9 cellular contexts compared by ENCODE assay signal in the genomic region with DNA sequence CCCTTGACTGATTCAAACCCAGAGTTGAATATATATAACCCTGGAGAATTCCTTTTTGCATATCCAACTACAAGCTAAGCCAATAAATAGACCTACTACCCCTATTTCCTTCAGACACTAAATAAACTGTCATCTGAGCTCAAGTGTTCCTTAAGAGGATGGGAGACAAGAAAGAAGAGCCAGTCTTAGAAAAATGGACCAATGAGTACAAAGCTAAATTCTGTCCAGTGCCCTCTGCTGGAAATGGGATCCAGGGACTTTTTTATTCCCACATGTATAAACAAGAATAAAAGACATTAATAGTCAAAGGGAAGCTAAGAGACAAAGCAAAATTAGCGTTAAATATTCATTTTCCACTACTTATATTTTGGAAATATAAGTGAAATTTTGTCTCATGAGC. TPM values are rescaled to one million over a fixed set of nuclear protein-coding genes. Genes with fewer than 3 reads are reported as not detected.
A peak's percentile ranks its signal among the peaks of the same experiment; 100 is the strongest.
DNase-seq lines count a peak whose midpoint lies in the region; ATAC-seq, FAIRE-seq and TF ChIP-seq lines count a peak whose summit lies in the region.
"Had no signal": no experiment of that assay in that cellular context is flagged by ENCODE, and none has a peak within 500 bp of the region (broad histone marks: within the 10 kb centered on the region; RNA-seq: fewer than 3 reads in every experiment).

No MANE protein-coding gene starts in this region.

- peaks cover 71% of the 10 kb centered on the region for H3K4me1 Mint-ChIP-seq in activated naive CD8-positive, alpha-beta T cell treated with anti-CD3 and anti-CD28 coated beads, Interleukin-2, amount 50 U/mL, for 24 hours

- TF ChIP-seq EP300 in HepG2 (IDR thresholded peaks at IDR 0.05; ENCODE audit: low read depth in 2 of 2, low read length in 2 of 2) (no peak), HepG2 (CRISPR knock-in tag; IDR thresholded peaks at IDR 0.05; ENCODE audit: borderline replicate concordance) (no peak)

- H3K36me3 Mint-ChIP-seq in activated naive CD8-positive, alpha-beta T cell treated with anti-CD3 and anti-CD28 coated beads, Interleukin-2, amount 50 U/mL, for 24 hours (ENCODE audit: low read depth) = peaks cover 93% of the 10 kb centered on the region

- peak overlapping the region; percentile 99 for H3K27ac Mint-ChIP-seq in activated naive CD8-positive, alpha-beta T cell treated with anti-CD3 and anti-CD28 coated beads, Interleukin-2, amount 50 U/mL, for 24 hours

- H3K4me3 ChIP-seq in AG04450 (ENCODE audit: low read depth, low read length) (no peak overlapping the region), GM23248 (no peak overlapping the region), HepG2 (replicated peaks in 1 of 3; ENCODE audit: insufficient read depth in 1 of 3, low read depth in 2 of 3, low read length in 3 of 3) (no peak overlapping the region)
- H3K4me3 ChIP-seq: Peyer's patch had no signal

- H3K4me3 Mint-ChIP-seq in activated naive CD8-positive, alpha-beta T cell treated with anti-CD3 and anti-CD28 coated beads, Interleukin-2, amount 50 U/mL, for 24 hours = no peak overlapping the region

- TF ChIP-seq POLR2A in HepG2 (IDR thresholded peaks at IDR 0.05; ENCODE audit: insufficient read depth in 1 of 2, low read depth in 2 of 2, low read length in 2 of 2) = no peak

- peaks cover 92% of the 10 kb centered on the region for H3F3A ChIP-seq in GM23248 (ENCODE audit: insufficient read depth)

- WGBS in GM23248 (ENCODE audit: low coverage in 1 of 2, low lambda C conversion rate in 2 of 2, missing lambda C conversion rate in 2 of 2), 2 experiments = 86 to 95% methylated on average over 1 of the region's 1 CpG
- 94% methylated on average over 1 of the region's 1 CpG for WGBS in HepG2 (ENCODE audit: low lambda C conversion rate)

- peaks cover 23% of the 10 kb centered on the region for H3K4me1 ChIP-seq in GM23248 (ENCODE audit: insufficient read depth)
- H3K4me1 ChIP-seq in HepG2 (ENCODE audit: insufficient read depth, low read length) = peaks cover 22% of the 10 kb centered on the region

- no peak for ATAC-seq in activated naive CD8-positive, alpha-beta T cell treated with anti-CD3 and anti-CD28 coated beads, Interleukin-2, amount 50 U/mL, for 24 hours
- ATAC-seq in HepG2 = no peak
- no peak for ATAC-seq in HG03460 (IDR thresholded peaks at IDR 0.05; ENCODE audit: unreplicated experiment)
- no peak for ATAC-seq in GM21390 (IDR thresholded peaks at IDR 0.05; ENCODE audit: unreplicated experiment)

- no peaks in the 10 kb centered on the region for H4K20me1 ChIP-seq in GM23248 (ENCODE audit: insufficient read depth)
- H4K20me1 ChIP-seq in HepG2 (ENCODE audit: insufficient read depth, low read length) = peaks cover 12% of the 10 kb centered on the region

- in situ Hi-C loops in GM23248 (cut with MboI) = no loop called here
- in situ Hi-C loops in HepG2 (cut with HindIII; ENCODE audit: extremely low pct_ligation_motif_present, low pct_unique_long_range_greater_than_20kb) = no loop called here

- FAIRE-seq in HepG2 (lab: Jason Lieb, UNC) = no peak

- no peak for TF ChIP-seq RAD21 in HepG2 (CRISPR knock-in tag; IDR thresholded peaks at IDR 0.05)

- H3K27me3 ChIP-seq in AG04450 (ENCODE audit: control insufficient read depth, insufficient read depth, low read length) (no peaks in the 10 kb centered on the region), GM23248 (replicated peaks; ENCODE audit: insufficient read depth) (no peaks in the 10 kb centered on the region), HepG2 (ENCODE audit: control insufficient read depth in 1 of 2, insufficient read depth in 2 of 2, low read length in 2 of 2) (no peaks in the 10 kb centered on the region; a peak in 1 of 5 replicates)
- H3K27me3 ChIP-seq: Peyer's patch had no signal

- no TSS peak for BruUV-seq in HepG2 (replicated peaks; lab: Mats Ljungman, UMichigan)

- intact Hi-C loops in HepG2 (cut with micrococcal nuclease; ENCODE audit: unreplicated experiment) = no loop called here

- no peaks in the 10 kb centered on the region for H3K9me3 Mint-ChIP-seq in activated naive CD8-positive, alpha-beta T cell treated with anti-CD3 and anti-CD28 coated beads, Interleukin-2, amount 50 U/mL, for 24 hours

- H3K4me2 ChIP-seq in GM23248 (ENCODE audit: unreplicated experiment) (no peak overlapping the region), HepG2 (ENCODE audit: low read depth, low read length) (no peak overlapping the region)

- CTCF ChIA-PET in AG04450 (lab: Charles Lee) = interaction anchor here (0.9 to 3.3 kb wide), 4 partner anchors 15 to 130 kb away, joined by 3 to 28 read pairs (median 12); no protein-coding TSS in a partner anchor
- CTCF ChIA-PET in HepG2 (lab: Yijun Ruan, JAX; ENCODE audit: low intra/inter-chr PET ratio, low total read pairs) = interaction anchor here (0.9 kb wide), 1 partner anchor 130 kb away, joined by 3 read pairs; no protein-coding TSS in a partner anchor

- H2AFZ ChIP-seq in GM23248 (no peak overlapping the region), HepG2 (ENCODE audit: low read length) (no peak overlapping the region)

- H3K27ac ChIP-seq in AG04450 (ENCODE audit: low read depth, low read length) = no peak overlapping the region
- H3K27ac ChIP-seq in GM23248 = peak overlapping the region; percentile 98
- H3K27ac ChIP-seq in HepG2 (ENCODE audit: extremely low read length, insufficient read depth, low read length) = no peak overlapping the region

- DNase-seq in AG04450 (ENCODE audit: low read depth, low spot score) (no peak), GM23248 (peak; percentile 66), HepG2 (ENCODE audit: low spot score) (no peak), NOMO-1 treated with DMSO at 0.1 percent for 48 hours (lab: John Stamatoyannopoulos, UW; ENCODE audit: unreplicated experiment) (no peak), SKM-1 treated with dmso at 0.1 percent for 144 hours (lab: John Stamatoyannopoulos, UW; ENCODE audit: unreplicated experiment) (no peak)
- no peak for DNase-seq in activated naive CD8-positive, alpha-beta T cell treated with anti-CD3 and anti-CD28 coated beads, Interleukin-2, amount 50 U/mL, for 24 hours
- DNase-seq: Peyer's patch had no signal

- H3K9me3 ChIP-seq in AG04450 (ENCODE audit: control insufficient read depth, insufficient read depth, low read length) (no peaks in the 10 kb centered on the region), GM23248 (ENCODE audit: low read depth) (no peaks in the 10 kb centered on the region), HepG2 (ENCODE audit: low read length) (no peaks in the 10 kb centered on the region)
- H3K9me3 ChIP-seq: Peyer's patch had no signal

- H3K27me3 Mint-ChIP-seq in activated naive CD8-positive, alpha-beta T cell treated with anti-CD3 and anti-CD28 coated beads, Interleukin-2, amount 50 U/mL, for 24 hours = peaks cover 2% of the 10 kb centered on the region

- peak; percentile 52 for TF ChIP-seq CTCF in AG04450 (IDR thresholded peaks at IDR 0.05; ENCODE audit: low read depth, low read length)
- TF ChIP-seq CTCF in HepG2 (CRISPR knock-in tag; IDR thresholded peaks at IDR 0.05) = peak; percentile 22; the same call in 1 of the 2 replicates

- H3K79me2 ChIP-seq in GM23248 (ENCODE audit: insufficient read depth) (peaks cover 64% of the 10 kb centered on the region), HepG2 (ENCODE audit: insufficient read depth, low read length) (peaks cover 23% of the 10 kb centered on the region)

- H3K9me2 ChIP-seq in GM23248 (ENCODE audit: insufficient read depth) = no peaks in the 10 kb centered on the region

- peaks cover 19% of the 10 kb centered on the region for H3K36me3 ChIP-seq in GM23248 (ENCODE audit: low read depth)
- H3K36me3 ChIP-seq in HepG2 (replicated peaks in 1 of 2; ENCODE audit: control insufficient read depth in 1 of 2, insufficient read depth in 2 of 2, low read length in 2 of 2) = peaks cover 9 to 25% of the 10 kb centered on the region in 2 experiments

- POLR2A ChIA-PET in AG04450 (lab: Yijun Ruan, JAX) (interaction anchor here (0.8 to 4.7 kb wide), 7 partner anchors 8 to 130 kb away, joined by 3 to 69 read pairs (median 6); partner anchors contain the start of genes ABCF1, C6orf136 and MDC1), HepG2 (lab: Yijun Ruan, JAX) (interaction anchor here (0.8 to 4.8 kb wide), 17 partner anchors 11 to 110 kb away, joined by 3 to 172 read pairs (median 6); partner anchors contain the start of genes ABCF1, ATAT1, C6orf136 and DHX16)

- H3K9ac ChIP-seq in GM23248 (no peak overlapping the region), HepG2 (ENCODE audit: insufficient read depth, low read depth, low read length) (no peak overlapping the region)

RNA-seq across cellular contexts. Expression of gene PPP1R10, which starts 4.8 kb away (rescaled TPM):
- 32.9 and 43.2 TPM in 2 replicates for polyA plus RNA-seq in AG04450 (2011; rRNA removed)
- polyA minus RNA-seq in AG04450 (2011; rRNA and poly(A)+ RNA removed) = 130 and 148 TPM in 2 replicates
- 23.9 and 27.3 TPM in 2 replicates for total RNA-seq in GM23248 (2014; rRNA removed; shearing (Covaris generic))
- polyA plus RNA-seq in GM23248 (2016; fragmentation: Nextera tagmentation; extraction: Ambion mirVana) = 23.6 and 32.7 TPM in 2 replicates
- total RNA-seq in HepG2 (2016; rRNA removed; fragmentation: Illumina TruSeq; extraction: Trizol) = 19.5 and 38.4 TPM in 2 replicates
- total RNA-seq in HepG2 (2016; cell fraction: cytosol; rRNA removed; fragmentation: Illumina TruSeq; extraction: Trizol; ENCODE audit: low read depth) = 5.1 and 5.4 TPM in 2 replicates
- total RNA-seq in HepG2 (2016; cell fraction: insoluble cytoplasmic fraction; rRNA removed; fragmentation: Illumina TruSeq; extraction: Trizol) = 13.2 and 42.6 TPM in 2 replicates
- total RNA-seq in HepG2 (2016; cell fraction: membrane; rRNA removed; fragmentation: Illumina TruSeq; extraction: Trizol) = 19.2 and 21.3 TPM in 2 replicates
- total RNA-seq in HepG2 (2016; cell fraction: nucleus; rRNA removed; fragmentation: Illumina TruSeq; extraction: Trizol) = 91.7 and 92.9 TPM in 2 replicates
- 24.2 and 26.3 TPM in 2 replicates for polyA plus RNA-seq in HepG2 (2011; rRNA removed)
- polyA plus RNA-seq in HepG2 (2011; cell fraction: cytosol; rRNA removed) = 7.9 and 8.8 TPM in 2 replicates
- polyA plus RNA-seq in HepG2 (2011; cell fraction: nucleus; rRNA removed) = 65.0 and 73.1 TPM in 2 replicates
- 21.8 and 27.4 TPM in 2 replicates for polyA plus RNA-seq in HepG2 (2012)
- 1.3 and 1.7 TPM in 2 replicates for polyA plus RNA-seq in HepG2 (2016; cell fraction: cytosol; fragmentation: Illumina TruSeq; extraction: Trizol; ENCODE audit: low read depth)
- 13.5 and 21.2 TPM in 2 replicates for polyA plus RNA-seq in HepG2 (2016; cell fraction: insoluble cytoplasmic fraction; fragmentation: Illumina TruSeq; extraction: Trizol; ENCODE audit: low read depth)
- 3.0 and 3.3 TPM in 2 replicates for polyA plus RNA-seq in HepG2 (2016; cell fraction: membrane; fragmentation: Illumina TruSeq; extraction: Trizol; ENCODE audit: low read depth)
- polyA plus RNA-seq in HepG2 (2016; cell fraction: nucleus; fragmentation: Illumina TruSeq; extraction: Trizol; ENCODE audit: insufficient read depth, low read depth) = 51.3 and 58.2 TPM in 2 replicates
- 75.0 and 146 TPM in 2 replicates for polyA minus RNA-seq in HepG2 (2011; rRNA and poly(A)+ RNA removed; ENCODE audit: low replicate concordance)
- polyA minus RNA-seq in HepG2 (2011; cell fraction: cytosol; rRNA and poly(A)+ RNA removed) = 20.5 and 21.2 TPM in 2 replicates
- polyA minus RNA-seq in HepG2 (2011; cell fraction: nucleus; rRNA and poly(A)+ RNA removed) = 501 and 572 TPM in 2 replicates

RNA-seq across cellular contexts. Expression of gene MRPS18B, which starts 5.4 kb away (rescaled TPM):
- polyA plus RNA-seq in AG04450 (2011; rRNA removed) = 56.6 and 59.8 TPM in 2 replicates
- polyA minus RNA-seq in AG04450 (2011; rRNA and poly(A)+ RNA removed) = 40.5 and 47.8 TPM in 2 replicates
- total RNA-seq in GM23248 (2014; rRNA removed; shearing (Covaris generic)) = 33.5 and 41.4 TPM in 2 replicates
- 59.2 and 61.2 TPM in 2 replicates for polyA plus RNA-seq in GM23248 (2016; fragmentation: Nextera tagmentation; extraction: Ambion mirVana)
- total RNA-seq in HepG2 (2016; rRNA removed; fragmentation: Illumina TruSeq; extraction: Trizol) = 125 and 143 TPM in 2 replicates
- total RNA-seq in HepG2 (2016; cell fraction: cytosol; rRNA removed; fragmentation: Illumina TruSeq; extraction: Trizol; ENCODE audit: low read depth) = 32.6 TPM in 2 replicates
- total RNA-seq in HepG2 (2016; cell fraction: insoluble cytoplasmic fraction; rRNA removed; fragmentation: Illumina TruSeq; extraction: Trizol) = 120 and 146 TPM in 2 replicates
- total RNA-seq in HepG2 (2016; cell fraction: membrane; rRNA removed; fragmentation: Illumina TruSeq; extraction: Trizol) = 53.3 and 56.2 TPM in 2 replicates
- 38.3 and 39.9 TPM in 2 replicates for total RNA-seq in HepG2 (2016; cell fraction: nucleus; rRNA removed; fragmentation: Illumina TruSeq; extraction: Trizol)
- polyA plus RNA-seq in HepG2 (2011; rRNA removed) = 120 and 131 TPM in 2 replicates
- 137 and 149 TPM in 2 replicates for polyA plus RNA-seq in HepG2 (2011; cell fraction: cytosol; rRNA removed)
- polyA plus RNA-seq in HepG2 (2011; cell fraction: nucleus; rRNA removed) = 25.6 and 35.8 TPM in 2 replicates
- 83.8 and 84.0 TPM in 2 replicates for polyA plus RNA-seq in HepG2 (2012)
- 28.1 and 28.2 TPM in 2 replicates for polyA plus RNA-seq in HepG2 (2016; cell fraction: cytosol; fragmentation: Illumina TruSeq; extraction: Trizol; ENCODE audit: low read depth)
- 143 and 157 TPM in 2 replicates for polyA plus RNA-seq in HepG2 (2016; cell fraction: insoluble cytoplasmic fraction; fragmentation: Illumina TruSeq; extraction: Trizol; ENCODE audit: low read depth)
- polyA plus RNA-seq in HepG2 (2016; cell fraction: membrane; fragmentation: Illumina TruSeq; extraction: Trizol; ENCODE audit: low read depth) = 41.0 and 43.8 TPM in 2 replicates
- 60.4 and 64.4 TPM in 2 replicates for polyA plus RNA-seq in HepG2 (2016; cell fraction: nucleus; fragmentation: Illumina TruSeq; extraction: Trizol; ENCODE audit: insufficient read depth, low read depth)
- 114 and 157 TPM in 2 replicates for polyA minus RNA-seq in HepG2 (2011; rRNA and poly(A)+ RNA removed; ENCODE audit: low replicate concordance)
- polyA minus RNA-seq in HepG2 (2011; cell fraction: cytosol; rRNA and poly(A)+ RNA removed) = 64.3 and 74.7 TPM in 2 replicates
- 20.7 and 27.8 TPM in 2 replicates for polyA minus RNA-seq in HepG2 (2011; cell fraction: nucleus; rRNA and poly(A)+ RNA removed)

RNA-seq across cellular contexts. Expression of gene ATAT1, which starts 14.5 kb away (rescaled TPM):
- polyA plus RNA-seq in AG04450 (2011; rRNA removed) (10.8 and 13.1 TPM in 2 replicates), GM23248 (2016; fragmentation: Nextera tagmentation; extraction: Ambion mirVana) (12.3 and 12.6 TPM in 2 replicates), HepG2 (2011; rRNA removed) (23.4 and 23.6 TPM in 2 replicates)
- polyA minus RNA-seq in AG04450 (2011; rRNA and poly(A)+ RNA removed) = 9.0 and 10.6 TPM in 2 replicates
- 2.3 and 3.7 TPM in 2 replicates for total RNA-seq in GM23248 (2014; rRNA removed; shearing (Covaris generic))
- total RNA-seq in HepG2 (2016; rRNA removed; fragmentation: Illumina TruSeq; extraction: Trizol) = 5.4 and 9.2 TPM in 2 replicates
- total RNA-seq in HepG2 (2016; cell fraction: cytosol; rRNA removed; fragmentation: Illumina TruSeq; extraction: Trizol; ENCODE audit: low read depth) = 3.2 and 3.8 TPM in 2 replicates
- total RNA-seq in HepG2 (2016; cell fraction: insoluble cytoplasmic fraction; rRNA removed; fragmentation: Illumina TruSeq; extraction: Trizol) = 4.1 and 8.8 TPM in 2 replicates
- 4.9 and 5.1 TPM in 2 replicates for total RNA-seq in HepG2 (2016; cell fraction: membrane; rRNA removed; fragmentation: Illumina TruSeq; extraction: Trizol)
- total RNA-seq in HepG2 (2016; cell fraction: nucleus; rRNA removed; fragmentation: Illumina TruSeq; extraction: Trizol) = 15.0 and 18.1 TPM in 2 replicates
- 10.8 and 11.0 TPM in 2 replicates for polyA plus RNA-seq in HepG2 (2011; cell fraction: cytosol; rRNA removed)
- polyA plus RNA-seq in HepG2 (2011; cell fraction: nucleus; rRNA removed) = 109 and 119 TPM in 2 replicates
- 20.0 and 22.9 TPM in 2 replicates for polyA plus RNA-seq in HepG2 (2012)
- 5.4 and 5.6 TPM in 2 replicates for polyA plus RNA-seq in HepG2 (2016; cell fraction: cytosol; fragmentation: Illumina TruSeq; extraction: Trizol; ENCODE audit: low read depth)
- 9.1 and 11.5 TPM in 2 replicates for polyA plus RNA-seq in HepG2 (2016; cell fraction: insoluble cytoplasmic fraction; fragmentation: Illumina TruSeq; extraction: Trizol; ENCODE audit: low read depth)
- 6.3 and 6.4 TPM in 2 replicates for polyA plus RNA-seq in HepG2 (2016; cell fraction: membrane; fragmentation: Illumina TruSeq; extraction: Trizol; ENCODE audit: low read depth)
- polyA plus RNA-seq in HepG2 (2016; cell fraction: nucleus; fragmentation: Illumina TruSeq; extraction: Trizol; ENCODE audit: insufficient read depth, low read depth) = 79.3 and 83.9 TPM in 2 replicates
- polyA minus RNA-seq in HepG2 (2011; rRNA and poly(A)+ RNA removed; ENCODE audit: low replicate concordance) = 1.2 and 8.8 TPM in 2 replicates
- polyA minus RNA-seq in HepG2 (2011; cell fraction: cytosol; rRNA and poly(A)+ RNA removed) = 5.5 and 8.2 TPM in 2 replicates
- 26.5 and 34.9 TPM in 2 replicates for polyA minus RNA-seq in HepG2 (2011; cell fraction: nucleus; rRNA and poly(A)+ RNA removed)

RNA-seq across cellular contexts. Expression of gene C6orf136, which starts 34.7 kb away (rescaled TPM):
- 5.1 and 5.5 TPM in 2 replicates for polyA plus RNA-seq in AG04450 (2011; rRNA removed)
- 8.2 and 14.0 TPM in 2 replicates for polyA minus RNA-seq in AG04450 (2011; rRNA and poly(A)+ RNA removed)
- total RNA-seq in GM23248 (2014; rRNA removed; shearing (Covaris generic)) = 2.4 and 4.6 TPM in 2 replicates
- 8.6 and 10.6 TPM in 2 replicates for polyA plus RNA-seq in GM23248 (2016; fragmentation: Nextera tagmentation; extraction: Ambion mirVana)
- total RNA-seq in HepG2 (2016; rRNA removed; fragmentation: Illumina TruSeq; extraction: Trizol) = 9.2 and 12.0 TPM in 2 replicates
- total RNA-seq in HepG2 (2016; cell fraction: cytosol; rRNA removed; fragmentation: Illumina TruSeq; extraction: Trizol; ENCODE audit: low read depth) = 33.8 and 41.8 TPM in 2 replicates
- 8.9 and 10.1 TPM in 2 replicates for total RNA-seq in HepG2 (2016; cell fraction: insoluble cytoplasmic fraction; rRNA removed; fragmentation: Illumina TruSeq; extraction: Trizol)
- total RNA-seq in HepG2 (2016; cell fraction: membrane; rRNA removed; fragmentation: Illumina TruSeq; extraction: Trizol) = 12.4 and 18.6 TPM in 2 replicates
- total RNA-seq in HepG2 (2016; cell fraction: nucleus; rRNA removed; fragmentation: Illumina TruSeq; extraction: Trizol) = 12.8 and 13.7 TPM in 2 replicates
- polyA plus RNA-seq in HepG2 (2011; rRNA removed) = 26.2 and 30.1 TPM in 2 replicates
- polyA plus RNA-seq in HepG2 (2011; cell fraction: cytosol; rRNA removed) = 17.0 and 17.6 TPM in 2 replicates
- 79.6 and 93.9 TPM in 2 replicates for polyA plus RNA-seq in HepG2 (2011; cell fraction: nucleus; rRNA removed)
- polyA plus RNA-seq in HepG2 (2012) = 22.0 and 33.4 TPM in 2 replicates
- 10.0 and 11.2 TPM in 2 replicates for polyA plus RNA-seq in HepG2 (2016; cell fraction: cytosol; fragmentation: Illumina TruSeq; extraction: Trizol; ENCODE audit: low read depth)
- polyA plus RNA-seq in HepG2 (2016; cell fraction: insoluble cytoplasmic fraction; fragmentation: Illumina TruSeq; extraction: Trizol; ENCODE audit: low read depth) = 12.8 and 17.8 TPM in 2 replicates
- 15.4 and 15.6 TPM in 2 replicates for polyA plus RNA-seq in HepG2 (2016; cell fraction: membrane; fragmentation: Illumina TruSeq; extraction: Trizol; ENCODE audit: low read depth)
- 42.7 and 49.6 TPM in 2 replicates for polyA plus RNA-seq in HepG2 (2016; cell fraction: nucleus; fragmentation: Illumina TruSeq; extraction: Trizol; ENCODE audit: insufficient read depth, low read depth)
- 24.3 and 32.9 TPM in 2 replicates for polyA minus RNA-seq in HepG2 (2011; rRNA and poly(A)+ RNA removed; ENCODE audit: low replicate concordance)
- 13.4 and 18.0 TPM in 2 replicates for polyA minus RNA-seq in HepG2 (2011; cell fraction: cytosol; rRNA and poly(A)+ RNA removed)
- 13.8 and 16.6 TPM in 2 replicates for polyA minus RNA-seq in HepG2 (2011; cell fraction: nucleus; rRNA and poly(A)+ RNA removed)

RNA-seq across cellular contexts. Expression of gene ABCF1, which starts 41.0 kb away (rescaled TPM):
- 32.3 and 38.7 TPM in 2 replicates for polyA plus RNA-seq in AG04450 (2011; rRNA removed)
- polyA minus RNA-seq in AG04450 (2011; rRNA and poly(A)+ RNA removed) = 75.5 and 88.4 TPM in 2 replicates
- 31.3 and 42.0 TPM in 2 replicates for total RNA-seq in GM23248 (2014; rRNA removed; shearing (Covaris generic))
- polyA plus RNA-seq in GM23248 (2016; fragmentation: Nextera tagmentation; extraction: Ambion mirVana) = 35.5 and 39.7 TPM in 2 replicates
- total RNA-seq in HepG2 (2016; rRNA removed; fragmentation: Illumina TruSeq; extraction: Trizol) = 98.9 and 104 TPM in 2 replicates
- 8.1 and 8.9 TPM in 2 replicates for total RNA-seq in HepG2 (2016; cell fraction: cytosol; rRNA removed; fragmentation: Illumina TruSeq; extraction: Trizol; ENCODE audit: low read depth)
- total RNA-seq in HepG2 (2016; cell fraction: insoluble cytoplasmic fraction; rRNA removed; fragmentation: Illumina TruSeq; extraction: Trizol) = 89.2 and 106 TPM in 2 replicates
- total RNA-seq in HepG2 (2016; cell fraction: membrane; rRNA removed; fragmentation: Illumina TruSeq; extraction: Trizol) = 23.0 and 27.5 TPM in 2 replicates
- total RNA-seq in HepG2 (2016; cell fraction: nucleus; rRNA removed; fragmentation: Illumina TruSeq; extraction: Trizol) = 61.2 and 71.0 TPM in 2 replicates
- 25.4 and 33.7 TPM in 2 replicates for polyA plus RNA-seq in HepG2 (2011; rRNA removed)
- 35.0 and 35.5 TPM in 2 replicates for polyA plus RNA-seq in HepG2 (2011; cell fraction: cytosol; rRNA removed)
- polyA plus RNA-seq in HepG2 (2011; cell fraction: nucleus; rRNA removed) = 75.1 and 116 TPM in 2 replicates
- polyA plus RNA-seq in HepG2 (2012) = 50.5 and 61.2 TPM in 2 replicates
- 5.5 and 7.0 TPM in 2 replicates for polyA plus RNA-seq in HepG2 (2016; cell fraction: cytosol; fragmentation: Illumina TruSeq; extraction: Trizol; ENCODE audit: low read depth)
- polyA plus RNA-seq in HepG2 (2016; cell fraction: insoluble cytoplasmic fraction; fragmentation: Illumina TruSeq; extraction: Trizol; ENCODE audit: low read depth) = 87.5 and 108 TPM in 2 replicates
- polyA plus RNA-seq in HepG2 (2016; cell fraction: membrane; fragmentation: Illumina TruSeq; extraction: Trizol; ENCODE audit: low read depth) = 13.4 and 16.7 TPM in 2 replicates
- 107 and 118 TPM in 2 replicates for polyA plus RNA-seq in HepG2 (2016; cell fraction: nucleus; fragmentation: Illumina TruSeq; extraction: Trizol; ENCODE audit: insufficient read depth, low read depth)
- 69.0 and 79.0 TPM in 2 replicates for polyA minus RNA-seq in HepG2 (2011; rRNA and poly(A)+ RNA removed; ENCODE audit: low replicate concordance)
- 37.8 and 41.4 TPM in 2 replicates for polyA minus RNA-seq in HepG2 (2011; cell fraction: cytosol; rRNA and poly(A)+ RNA removed)
- 51.5 and 64.8 TPM in 2 replicates for polyA minus RNA-seq in HepG2 (2011; cell fraction: nucleus; rRNA and poly(A)+ RNA removed)
